ENCODE assay signal across 17 cellular contexts in the genomic region with DNA sequence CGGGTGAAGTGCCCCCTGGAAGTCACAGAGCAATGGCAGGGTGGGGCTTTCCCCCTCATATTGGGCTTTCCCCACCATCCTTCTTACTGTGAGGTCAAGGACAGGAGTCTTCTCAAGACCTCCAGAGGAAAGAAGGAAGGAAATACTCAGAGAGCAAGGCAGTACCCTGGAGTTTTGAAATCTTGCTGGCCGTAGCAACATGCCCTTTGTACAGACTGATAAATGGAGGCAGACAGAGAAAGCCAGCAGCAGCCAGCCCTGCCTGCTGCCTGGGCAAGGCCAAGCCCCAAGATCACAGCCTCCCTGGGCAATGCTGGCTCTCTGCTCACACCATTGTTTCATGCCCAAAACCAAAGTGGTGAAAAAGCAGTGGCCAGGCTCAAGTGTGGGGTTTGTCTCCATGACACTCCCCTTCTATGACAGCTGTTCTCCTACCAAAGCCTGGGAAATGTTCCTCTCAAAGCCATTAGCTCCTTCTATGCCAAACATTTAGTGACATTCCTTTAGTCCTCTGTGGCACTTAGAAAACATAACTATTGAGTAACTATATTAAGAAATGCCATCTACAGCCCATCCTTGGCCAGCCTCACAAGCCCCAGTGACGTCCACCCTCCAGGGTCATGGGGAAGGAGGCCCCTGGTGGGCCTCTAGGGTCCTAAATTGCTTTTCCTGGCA. TPM values are rescaled to one million over a fixed set of nuclear protein-coding genes. Genes with fewer than 3 reads are reported as not detected.
DNase-seq lines count a peak whose midpoint lies in the region; ATAC-seq and TF ChIP-seq lines count a peak whose summit lies in the region.
"Had no signal": no experiment of that assay in that cellular context is flagged by ENCODE, and none has a peak within 500 bp of the region (broad histone marks: within the 10 kb centered on the region; RNA-seq: fewer than 3 reads in every experiment).

No MANE protein-coding gene starts in this region.

- peaks cover 0 to 5% (median 3%) of the 10 kb centered on the region in 7 donors for H3K9me3 Mint-ChIP-seq in CD14-positive monocyte
- H3K9me3 Mint-ChIP-seq: CD4-positive, alpha-beta T cell had no signal

- H3K4me1 Mint-ChIP-seq in CD14-positive monocyte, result peaks cover 53% of the 10 kb centered on the region

- H3K4me3 Mint-ChIP-seq in CD14-positive monocyte, result peak overlapping the region in 1 of 2 donors; percentile 26
- H3K4me3 Mint-ChIP-seq: CD4-positive, alpha-beta T cell had no signal

- peaks cover 0 to 6% (median 2%) of the 10 kb centered on the region in 3 donors for H3K27me3 Mint-ChIP-seq in CD14-positive monocyte (ENCODE audit: low read depth in 3 of 3)
- H3K27me3 Mint-ChIP-seq: CD4-positive, alpha-beta T cell had no signal

- H3K36me3 ChIP-seq in right atrium auricular region (no peaks in the 10 kb centered on the region), osteoblast (ENCODE audit: insufficient read depth, low read length) (no peaks in the 10 kb centered on the region)

- peak overlapping the region; percentile 19 to 82 (median 59) for H3K27ac Mint-ChIP-seq in CD14-positive monocyte
- H3K27ac Mint-ChIP-seq: CD4-positive, alpha-beta T cell had no signal

- H3K79me2 ChIP-seq in osteoblast (ENCODE audit: insufficient read depth, low read length), result no peaks in the 10 kb centered on the region

- H3K9me3 ChIP-seq in right atrium auricular region (no peaks in the 10 kb centered on the region), osteoblast (ENCODE audit: low read depth, low read length) (no peaks in the 10 kb centered on the region)

- H3K27ac ChIP-seq in coronary artery (peak overlapping the region; percentile 50 to 83), right atrium auricular region (peak overlapping the region; percentile 11 to 58), osteoblast (ENCODE audit: low read depth, low read length) (no peak overlapping the region)

- intact Hi-C loops in CD14-positive monocyte (cut with micrococcal nuclease), result no loop called here

- no peak overlapping the region for H2AFZ ChIP-seq in osteoblast (ENCODE audit: low read length)

- H3K4me1 ChIP-seq in right atrium auricular region (peaks cover 0 to 7% of the 10 kb centered on the region in 2 donors), osteoblast (ENCODE audit: insufficient read depth, low read length) (no peaks in the 10 kb centered on the region)

- no peak overlapping the region for H3K4me2 ChIP-seq in osteoblast (ENCODE audit: insufficient read depth, low read length)

- H3K27me3 ChIP-seq in right atrium auricular region (no peaks in the 10 kb centered on the region), osteoblast (ENCODE audit: insufficient read depth, low read length) (peaks cover 12% of the 10 kb centered on the region)

- DNase-seq in CD14-positive monocyte (ENCODE audit: low spot score) (no peak), coronary artery (ENCODE audit: low spot score) (no peak), right atrium auricular region (ENCODE audit: low spot score) (no peak), osteoblast (ENCODE audit: insufficient read length, low spot score, missing footprints) (peak; percentile 71), hypothalamus (lab: John Stamatoyannopoulos, UW) (no peak)
- no peak for DNase-seq in stimulated activated CD4-positive, alpha-beta T cell treated with anti-CD3 and anti-CD28 coated beads, Interleukin-4, amount 100 ng/mL, for 1 hour
- DNase-seq: Calu3; CD4-positive, alpha-beta T cell; DMS79; KG1; MM.1S; NCI-H1105 treated with DMSO at 0.1 percent for 48 hours; NCI-H1930; NCI-H2171 treated with DMSO at 0.1 percent for 48 hours; NCI-H774 had no signal

- H3K4me3 ChIP-seq in coronary artery (no peak overlapping the region), right atrium auricular region (no peak overlapping the region), osteoblast (ENCODE audit: insufficient read depth, low read length) (no peak overlapping the region)

- ATAC-seq in GM21723 (IDR thresholded peaks at IDR 0.05; ENCODE audit: unreplicated experiment) (no peak), GM18858 (IDR thresholded peaks at IDR 0.05; ENCODE audit: unreplicated experiment) (no peak)

- no peaks in the 10 kb centered on the region for H4K20me1 ChIP-seq in osteoblast (ENCODE audit: insufficient read depth, low read length)

- H3K36me3 Mint-ChIP-seq in CD14-positive monocyte, result no peaks in the 10 kb centered on the region

- TF ChIP-seq CTCF in CD14-positive monocyte (IDR thresholded peaks at IDR 0.05), result no peak
- TF ChIP-seq CTCF in coronary artery (IDR thresholded peaks at IDR 0.05), result no peak
- TF ChIP-seq CTCF in right atrium auricular region (IDR thresholded peaks at IDR 0.05), result no peak
- no peak for TF ChIP-seq CTCF in osteoblast (IDR thresholded peaks at IDR 0.05; ENCODE audit: extremely low read depth, low read depth, low read length)

RNA-seq across cellular contexts. Expression of a gene that starts 13.2 kb away (rescaled TPM):
- polyA plus RNA-seq in CD14-positive monocyte, result 10 to 100 TPM; 57.1 to 63.0 TPM
- total RNA-seq in right atrium auricular region (10 to 100 TPM; 58.3 to 76.0 TPM), osteoblast (25.0 and 25.3 TPM in 2 replicates)

RNA-seq across cellular contexts. Expression of a gene that starts 55.8 kb away (rescaled TPM):
- 10 to 100 TPM; 22.5 to 22.6 TPM for polyA plus RNA-seq in CD14-positive monocyte
- total RNA-seq in right atrium auricular region (10 to 100 TPM; 40.1 to 47.1 TPM), osteoblast (16.6 and 18.3 TPM in 2 replicates)

RNA-seq across cellular contexts. Expression of a gene that starts 56.2 kb away (rescaled TPM):
- 10 to 100 TPM; 36.9 to 43.3 TPM for polyA plus RNA-seq in CD14-positive monocyte
- total RNA-seq in right atrium auricular region (10 to 100 TPM in 1 of 2 donors, 1 to 10 TPM in 1; 8.3 to 10.0 TPM), osteoblast (10.1 and 11.5 TPM in 2 replicates)
